ENCODE assay signal across 11 cellular contexts in the genomic region with DNA sequence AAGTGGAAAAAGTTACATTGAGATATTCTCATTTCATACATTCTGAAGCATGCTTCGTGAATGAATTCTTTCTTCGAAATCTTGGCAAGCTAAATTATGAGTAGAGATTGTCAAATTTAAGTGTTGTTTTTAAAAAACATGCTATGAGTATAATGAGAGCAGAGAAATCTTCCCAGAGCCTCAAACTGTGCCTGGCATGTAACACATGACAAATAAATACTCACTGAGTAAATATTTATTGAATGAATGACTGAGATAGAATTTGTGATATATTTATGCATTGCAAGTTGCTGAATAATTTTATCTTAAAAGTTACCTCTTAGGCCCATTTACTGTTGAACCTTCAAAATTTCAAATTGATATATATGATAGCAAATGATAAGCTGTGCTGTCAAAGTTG.
"Had no signal": no experiment of that assay in that cellular context is flagged by ENCODE, and none has a peak within 500 bp of the region (broad histone marks: within the 10 kb centered on the region; RNA-seq: fewer than 3 reads in every experiment).

No MANE protein-coding gene starts in this region.

- H3K4me3 ChIP-seq: GM23248, GM23338, HAP-1 had no signal

- H2AFZ ChIP-seq: GM23248, GM23338 had no signal

- H3K4me1 ChIP-seq: HAP-1 had no signal

- H3K36me3 ChIP-seq: HAP-1 had no signal

- H3K9ac ChIP-seq: GM23248 had no signal

- H3K9me3 ChIP-seq: HAP-1 had no signal

- FAIRE-seq: H1, H54 had no signal

- ATAC-seq: GM23338, HCT116 had no signal

- DNase-seq: GM23248, GOT3, H7, H9, HCEC 1CT, HFFc6 had no signal

- H3K4me2 ChIP-seq: GM23338 had no signal

- H3K27ac ChIP-seq: GM23248 had no signal
